8 cellular contexts compared by ENCODE assay signal in genomic region chr12:1083086-1083887, GRCh38.
DNase-seq lines count a peak whose midpoint lies in the region; ATAC-seq and TF ChIP-seq lines count a peak whose summit lies in the region.

No MANE protein-coding gene starts in this region.

- no peak for ATAC-seq in GM19023 (IDR thresholded peaks at IDR 0.05; ENCODE audit: unreplicated experiment)

- no peak for TF ChIP-seq POLR2A in uterus (IDR thresholded peaks at IDR 0.05)

- H3K9me3 ChIP-seq in uterus = no peaks in the 10 kb centered on the region

- no peaks in the 10 kb centered on the region for H3K36me3 ChIP-seq in uterus

- H3K4me3 ChIP-seq in coronary artery (peak overlapping the region; percentile 26), uterus (peak overlapping the region in 1 of 2 donors; percentile 7)

- H3K27ac ChIP-seq in coronary artery (peak overlapping the region; percentile 45 to 58), uterus (peak overlapping the region; percentile 42 to 71)

- intact Hi-C loops in uterus (cut with DNase I; ENCODE audit: low total_unique reads) = no loop called here

- H3K4me1 ChIP-seq in uterus = peaks cover 0 to 5% of the 10 kb centered on the region in 2 donors

- no peaks in the 10 kb centered on the region for H3K9me3 Mint-ChIP-seq in activated naive CD4-positive, alpha-beta T cell treated with anti-CD3 and anti-CD28 coated beads, Interleukin-2, amount 50 U/mL, for 24 hours

- peaks cover 2% of the 10 kb centered on the region for H3K36me3 Mint-ChIP-seq in activated naive CD4-positive, alpha-beta T cell treated with anti-CD3 and anti-CD28 coated beads, Interleukin-2, amount 50 U/mL, for 24 hours

- H3K27me3 ChIP-seq in uterus = no peaks in the 10 kb centered on the region

- DNase-seq in activated naive CD4-positive, alpha-beta T cell treated with Interleukin-2 at 50 U/mL for 16 hours = no peak
- DNase-seq in coronary artery (ENCODE audit: low spot score) (no peak), midbrain (lab: John Stamatoyannopoulos, UW) (peak; percentile 41), uterus (no peak), A172 (ENCODE audit: low spot score) (no peak)
- DNase-seq in NK-92 treated with Interleukin-12 subunit alpha and Interleukin-12 subunit beta, amount 100 ng/mL, for 24 hours (lab: John Stamatoyannopoulos, UW) = no peak

- no peak overlapping the region for H3K4me3 Mint-ChIP-seq in activated naive CD4-positive, alpha-beta T cell treated with anti-CD3 and anti-CD28 coated beads, Interleukin-2, amount 50 U/mL, for 24 hours

- peak overlapping the region; percentile 39 for H3K27ac Mint-ChIP-seq in activated naive CD4-positive, alpha-beta T cell treated with anti-CD3 and anti-CD28 coated beads, Interleukin-2, amount 50 U/mL, for 24 hours

- H3K27me3 Mint-ChIP-seq in activated naive CD4-positive, alpha-beta T cell treated with anti-CD3 and anti-CD28 coated beads, Interleukin-2, amount 50 U/mL, for 24 hours = no peaks in the 10 kb centered on the region

- peaks cover 29% of the 10 kb centered on the region for H3K4me1 Mint-ChIP-seq in activated naive CD4-positive, alpha-beta T cell treated with anti-CD3 and anti-CD28 coated beads, Interleukin-2, amount 50 U/mL, for 24 hours

- TF ChIP-seq CTCF in coronary artery (IDR thresholded peaks at IDR 0.05) = no peak
- no peak for TF ChIP-seq CTCF in uterus (IDR thresholded peaks at IDR 0.05)
